ENCODE assay signal across 8 cellular contexts in the genomic region with DNA sequence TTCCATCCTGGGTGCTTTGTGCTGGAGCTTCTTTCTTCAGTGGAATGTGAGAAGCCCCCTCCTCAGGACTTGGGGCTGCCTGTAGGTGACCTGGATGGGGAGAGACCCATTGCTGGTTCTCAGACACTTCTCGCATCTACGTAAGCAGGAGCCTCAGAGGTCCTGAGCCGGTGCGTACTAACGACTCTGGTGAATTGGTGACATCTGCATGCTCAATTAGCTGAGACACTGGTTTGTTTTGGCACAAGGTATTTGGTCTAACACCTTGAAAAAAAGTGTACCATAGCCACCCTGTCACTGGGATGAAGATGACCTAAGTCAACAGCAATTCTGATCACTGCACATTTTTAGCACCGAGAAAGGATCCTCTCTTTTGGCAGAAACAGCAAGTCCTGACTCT. TPM values are rescaled to one million over a fixed set of nuclear protein-coding genes. Genes with fewer than 3 reads are reported as not detected.
"Had no signal": no experiment of that assay in that cellular context is flagged by ENCODE, and none has a peak within 500 bp of the region (broad histone marks: within the 10 kb centered on the region; RNA-seq: fewer than 3 reads in every experiment).

No MANE protein-coding gene starts in this region.

- H3K9me3 ChIP-seq: HAP-1 had no signal

- H3K4me1 ChIP-seq: HAP-1 had no signal

- H3K36me3 ChIP-seq: HAP-1 had no signal

- H3K4me3 ChIP-seq: GM23248, HAP-1 had no signal

- H3K9ac ChIP-seq: GM23248 had no signal

- DNase-seq: GM23248, GOT3, H7, HFFc6 had no signal

- H3K27ac ChIP-seq: GM23248, HL-60 had no signal

- H2AFZ ChIP-seq: GM23248 had no signal

RNA-seq across cellular contexts. Expression of gene LRRC30, which starts 57.7 kb away (rescaled TPM):
- polyA plus RNA-seq: GM23248, HepG2, IgD-negative memory B cell had no signal
